In the genomic region with DNA sequence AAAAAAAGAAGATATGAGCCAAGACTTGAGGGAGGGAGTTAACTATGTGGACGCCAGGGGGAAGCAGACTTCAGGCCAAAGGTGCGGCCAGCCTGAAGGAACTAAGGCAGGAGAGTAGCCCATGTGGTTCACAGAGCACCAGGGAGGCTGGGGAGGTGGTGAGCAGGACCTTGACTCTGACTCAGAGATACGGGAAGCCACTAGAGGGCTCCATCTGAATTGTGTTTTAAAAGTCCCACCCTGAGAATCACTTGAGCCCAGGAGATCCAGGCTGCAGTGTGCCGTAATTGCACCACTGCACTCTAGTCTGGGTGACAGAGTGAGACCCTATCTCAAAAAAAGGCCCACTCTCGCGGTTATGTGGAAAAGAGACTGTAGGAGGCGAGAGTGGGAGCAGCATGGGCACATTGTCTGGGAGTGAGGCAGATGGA, we compare ENCODE assay signal across 9 cellular contexts. TPM values are rescaled to one million over a fixed set of nuclear protein-coding genes. Genes with fewer than 3 reads are reported as not detected.
DNase-seq lines count a peak whose midpoint lies in the region; ATAC-seq and TF ChIP-seq lines count a peak whose summit lies in the region.
"Had no signal": no experiment of that assay in that cellular context is flagged by ENCODE, and none has a peak within 500 bp of the region (broad histone marks: within the 10 kb centered on the region; RNA-seq: fewer than 3 reads in every experiment).

No MANE protein-coding gene starts in this region.

- TF ChIP-seq CTCF in KMS-11 (conservative IDR thresholded peaks at IDR 0.05; ENCODE audit: low read depth, low read length): peak; percentile 58
- peak; percentile 22; the same call in 1 of the 2 replicates for TF ChIP-seq CTCF in WTC11 (IDR thresholded peaks at IDR 0.05)
- peak; percentile 50 for TF ChIP-seq CTCF in hepatocyte (IDR thresholded peaks at IDR 0.05; ENCODE audit: poor library complexity)
- TF ChIP-seq CTCF in upper lobe of left lung (IDR thresholded peaks at IDR 0.05): peak in 1 of 6 experiments; percentile 5

- H3K27me3 Mint-ChIP-seq in WTC11 (ENCODE audit: low read depth): no peaks in the 10 kb centered on the region
- H3K27me3 Mint-ChIP-seq: central memory CD8-positive, alpha-beta T cell had no signal

- no peak overlapping the region for H3K27ac Mint-ChIP-seq in WTC11

- 53% methylated on average over 7 of the region's 7 CpGs for WGBS in hepatocyte (ENCODE audit: low lambda C conversion rate, missing lambda C conversion rate)
- 77 to 78% methylated on average over 7 of the region's 7 CpGs for WGBS in upper lobe of left lung, 2 donors

- H3K9ac ChIP-seq in KMS-11: no peak overlapping the region

- H3K4me3 ChIP-seq in KMS-11 (IDR thresholded peaks at IDR 0.05; ENCODE audit: insufficient read depth, low read depth, low read length): no peak overlapping the region
- H3K4me3 ChIP-seq in hepatocyte: no peak overlapping the region
- H3K4me3 ChIP-seq in upper lobe of left lung: no peak overlapping the region

- peak; percentile 45 for DNase-seq in stimulated activated CD4-positive, alpha-beta T cell treated with anti-CD3 and anti-CD28 coated beads, Interleukin-15, amount 100 ng/mL, for 24 hours
- DNase-seq in stimulated activated CD4-positive, alpha-beta T cell treated with anti-CD3 and anti-CD28 coated beads, Interleukin-4, amount 100 ng/mL, for 4 hours: no peak
- peak; percentile 75 for DNase-seq in WTC11 (ENCODE audit: low spot score)
- DNase-seq in hepatocyte (ENCODE audit: low spot score): peak; percentile 82
- DNase-seq in upper lobe of left lung: no peak
- DNase-seq in T-helper 9 cell: no peak
- no peak for DNase-seq in stimulated activated naive CD4-positive, alpha-beta T cell treated with Interleukin-2 at 50 U/mL for 16 hours (lab: John Stamatoyannopoulos, UW)

- peaks cover 24% of the 10 kb centered on the region for H3K4me1 ChIP-seq in KMS-11 (ENCODE audit: low read depth, poor library complexity, severe bottlenecking)
- no peaks in the 10 kb centered on the region for H3K4me1 ChIP-seq in hepatocyte (ENCODE audit: insufficient read depth)
- peaks cover 0 to 4% (median 0%) of the 10 kb centered on the region in 4 donors for H3K4me1 ChIP-seq in upper lobe of left lung

- H3K9me2 ChIP-seq in hepatocyte (replicated peaks; ENCODE audit: insufficient read depth): no peaks in the 10 kb centered on the region

- no peaks in the 10 kb centered on the region for H3K9me3 Mint-ChIP-seq in WTC11
- H3K9me3 Mint-ChIP-seq: central memory CD8-positive, alpha-beta T cell had no signal

- H3K4me2 ChIP-seq in KMS-11: no peak overlapping the region
- H3K4me2 ChIP-seq in hepatocyte: no peak overlapping the region

- H2AFZ ChIP-seq in KMS-11 (ENCODE audit: low read depth) (no peak overlapping the region), hepatocyte (no peak overlapping the region)

- H3K4me3 Mint-ChIP-seq in WTC11: no peak overlapping the region
- H3K4me3 Mint-ChIP-seq: central memory CD8-positive, alpha-beta T cell had no signal

- no peaks in the 10 kb centered on the region for H4K20me1 ChIP-seq in KMS-11 (ENCODE audit: insufficient read depth)
- no peaks in the 10 kb centered on the region for H4K20me1 ChIP-seq in hepatocyte (ENCODE audit: insufficient read depth, poor library complexity, severe bottlenecking)

- TF ChIP-seq POLR2A in upper lobe of left lung (IDR thresholded peaks at IDR 0.05): no peak

- H3K4me1 Mint-ChIP-seq in WTC11: no peaks in the 10 kb centered on the region

- CTCF ChIA-PET in WTC11 (lab: Charles Lee): interaction anchor here (1.1 to 1.5 kb wide), 2 partner anchors 14 to 109 kb away, joined by 3 to 4 read pairs; no protein-coding TSS in a partner anchor

- no peak for TF ChIP-seq EP300 in upper lobe of left lung (IDR thresholded peaks at IDR 0.05)

- H3K36me3 Mint-ChIP-seq in WTC11: peaks cover 5% of the 10 kb centered on the region

- no peaks in the 10 kb centered on the region for H3K27me3 ChIP-seq in KMS-11 (ENCODE audit: insufficient read depth, low read depth)
- H3K27me3 ChIP-seq in hepatocyte: no peaks in the 10 kb centered on the region
- H3K27me3 ChIP-seq in upper lobe of left lung: no peaks in the 10 kb centered on the region

- H3K9me3 ChIP-seq in hepatocyte (ENCODE audit: low read depth) (no peaks in the 10 kb centered on the region), upper lobe of left lung (no peaks in the 10 kb centered on the region)

- POLR2A ChIA-PET in WTC11 (lab: Charles Lee): interaction anchor here (0.7 kb wide), 1 partner anchor 12 kb away, joined by 3 read pairs; a partner anchor contains a TSS

- H3K36me3 ChIP-seq in KMS-11 (ENCODE audit: insufficient read depth) (no peaks in the 10 kb centered on the region; the same call in 1 of the 2 replicates), hepatocyte (replicated peaks; ENCODE audit: insufficient read depth, low read depth) (no peaks in the 10 kb centered on the region), upper lobe of left lung (peaks cover 0 to 25% (median 9%) of the 10 kb centered on the region in 4 donors)

- ATAC-seq in WTC11 (peak; percentile 100), upper lobe of left lung (ENCODE audit: low FRiP score in 2 of 2) (peak; percentile 57 to 68)

- H3K27ac ChIP-seq in KMS-11 (no peak overlapping the region), hepatocyte (no peak overlapping the region), upper lobe of left lung (no peak overlapping the region)

- peaks cover 13% of the 10 kb centered on the region; the same call in 1 of the 2 replicates for H3K79me2 ChIP-seq in KMS-11 (ENCODE audit: insufficient read depth, low read depth)
- H3K79me2 ChIP-seq in hepatocyte: peaks cover 29% of the 10 kb centered on the region

TF ChIP-seq in WTC11, 78 proteins besides CTCF, POLR2A, EP300 and RAD21 (continues in another document):
- TF ChIP-seq, protein P1, sequence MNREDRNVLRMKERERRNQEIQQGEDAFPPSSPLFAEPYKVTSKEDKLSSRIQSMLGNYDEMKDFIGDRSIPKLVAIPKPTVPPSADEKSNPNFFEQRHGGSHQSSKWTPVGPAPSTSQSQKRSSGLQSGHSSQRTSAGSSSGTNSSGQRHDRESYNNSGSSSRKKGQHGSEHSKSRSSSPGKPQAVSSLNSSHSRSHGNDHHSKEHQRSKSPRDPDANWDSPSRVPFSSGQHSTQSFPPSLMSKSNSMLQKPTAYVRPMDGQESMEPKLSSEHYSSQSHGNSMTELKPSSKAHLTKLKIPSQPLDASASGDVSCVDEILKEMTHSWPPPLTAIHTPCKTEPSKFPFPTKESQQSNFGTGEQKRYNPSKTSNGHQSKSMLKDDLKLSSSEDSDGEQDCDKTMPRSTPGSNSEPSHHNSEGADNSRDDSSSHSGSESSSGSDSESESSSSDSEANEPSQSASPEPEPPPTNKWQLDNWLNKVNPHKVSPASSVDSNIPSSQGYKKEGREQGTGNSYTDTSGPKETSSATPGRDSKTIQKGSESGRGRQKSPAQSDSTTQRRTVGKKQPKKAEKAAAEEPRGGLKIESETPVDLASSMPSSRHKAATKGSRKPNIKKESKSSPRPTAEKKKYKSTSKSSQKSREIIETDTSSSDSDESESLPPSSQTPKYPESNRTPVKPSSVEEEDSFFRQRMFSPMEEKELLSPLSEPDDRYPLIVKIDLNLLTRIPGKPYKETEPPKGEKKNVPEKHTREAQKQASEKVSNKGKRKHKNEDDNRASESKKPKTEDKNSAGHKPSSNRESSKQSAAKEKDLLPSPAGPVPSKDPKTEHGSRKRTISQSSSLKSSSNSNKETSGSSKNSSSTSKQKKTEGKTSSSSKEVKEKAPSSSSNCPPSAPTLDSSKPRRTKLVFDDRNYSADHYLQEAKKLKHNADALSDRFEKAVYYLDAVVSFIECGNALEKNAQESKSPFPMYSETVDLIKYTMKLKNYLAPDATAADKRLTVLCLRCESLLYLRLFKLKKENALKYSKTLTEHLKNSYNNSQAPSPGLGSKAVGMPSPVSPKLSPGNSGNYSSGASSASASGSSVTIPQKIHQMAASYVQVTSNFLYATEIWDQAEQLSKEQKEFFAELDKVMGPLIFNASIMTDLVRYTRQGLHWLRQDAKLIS (CRISPR knock-in tag; IDR thresholded peaks at IDR 0.05; ENCODE audit: borderline replicate concordance): no peak
- TF ChIP-seq, protein P2, sequence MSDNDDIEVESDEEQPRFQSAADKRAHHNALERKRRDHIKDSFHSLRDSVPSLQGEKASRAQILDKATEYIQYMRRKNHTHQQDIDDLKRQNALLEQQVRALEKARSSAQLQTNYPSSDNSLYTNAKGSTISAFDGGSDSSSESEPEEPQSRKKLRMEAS (CRISPR knock-in tag; IDR thresholded peaks at IDR 0.05): 0 out of 2 replicates have a peak, but pooled peaks have one; percentile 20
- TF ChIP-seq ZNF317 (CRISPR knock-in tag; IDR thresholded peaks at IDR 0.05; ENCODE audit: borderline replicate concordance, low read depth) (no peak), ZNF396 (CRISPR knock-in tag; IDR thresholded peaks at IDR 0.05; ENCODE audit: borderline replicate concordance) (no peak), ETV6 (CRISPR knock-in tag; IDR thresholded peaks at IDR 0.05) (no peak), TEAD1 (CRISPR knock-in tag; IDR thresholded peaks at IDR 0.05) (no peak)
- TF ChIP-seq, protein P3, sequence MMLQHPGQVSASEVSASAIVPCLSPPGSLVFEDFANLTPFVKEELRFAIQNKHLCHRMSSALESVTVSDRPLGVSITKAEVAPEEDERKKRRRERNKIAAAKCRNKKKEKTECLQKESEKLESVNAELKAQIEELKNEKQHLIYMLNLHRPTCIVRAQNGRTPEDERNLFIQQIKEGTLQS (CRISPR knock-in tag; conservative IDR thresholded peaks at IDR 0.05): no peak
- TF ChIP-seq, protein P4, sequence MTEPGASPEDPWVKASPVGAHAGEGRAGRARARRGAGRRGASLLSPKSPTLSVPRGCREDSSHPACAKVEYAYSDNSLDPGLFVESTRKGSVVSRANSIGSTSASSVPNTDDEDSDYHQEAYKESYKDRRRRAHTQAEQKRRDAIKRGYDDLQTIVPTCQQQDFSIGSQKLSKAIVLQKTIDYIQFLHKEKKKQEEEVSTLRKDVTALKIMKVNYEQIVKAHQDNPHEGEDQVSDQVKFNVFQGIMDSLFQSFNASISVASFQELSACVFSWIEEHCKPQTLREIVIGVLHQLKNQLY (CRISPR knock-in tag; IDR thresholded peaks at IDR 0.05): no peak

RNA-seq across cellular contexts. Expression of a gene that starts 12.3 kb away (rescaled TPM):
- total RNA-seq in WTC11 (2021) (24.3 to 26.8 TPM (median 25.4 TPM) in 3 replicates), hepatocyte (16.5 and 17.4 TPM in 2 replicates), upper lobe of left lung (10 to 100 TPM; 14.3 to 41.3 (median 22.5) TPM)
- polyA plus RNA-seq in hepatocyte: 7.9 and 9.8 TPM in 2 replicates

RNA-seq across cellular contexts. Expression of a gene that starts 55.7 kb away (rescaled TPM):
- total RNA-seq in WTC11 (2021) (75.5 to 81.2 TPM (median 79.1 TPM) in 3 replicates), hepatocyte (25.8 and 27.7 TPM in 2 replicates), upper lobe of left lung (10 to 100 TPM; 18.4 to 49.7 (median 38.2) TPM)
- 19.1 and 24.0 TPM in 2 replicates for polyA plus RNA-seq in hepatocyte

Comparison
In these comparisons a context has a peak if more than half of its experiments do, and no peak if none do; other contexts are left out.
1. DNase-seq: peak in stimulated activated CD4-positive, alpha-beta T cell treated with anti-CD3 and anti-CD28 coated beads, Interleukin-15, amount 100 ng/mL, for 24 hours (single experiment), WTC11 (single experiment) and hepatocyte (single experiment); none in stimulated activated CD4-positive, alpha-beta T cell treated with anti-CD3 and anti-CD28 coated beads, Interleukin-4, amount 100 ng/mL, for 4 hours (0 of 2), upper lobe of left lung (0 of 2), T-helper 9 cell (single experiment) and stimulated activated naive CD4-positive, alpha-beta T cell treated with Interleukin-2 at 50 U/mL for 16 hours (single experiment).